In the genomic region with DNA sequence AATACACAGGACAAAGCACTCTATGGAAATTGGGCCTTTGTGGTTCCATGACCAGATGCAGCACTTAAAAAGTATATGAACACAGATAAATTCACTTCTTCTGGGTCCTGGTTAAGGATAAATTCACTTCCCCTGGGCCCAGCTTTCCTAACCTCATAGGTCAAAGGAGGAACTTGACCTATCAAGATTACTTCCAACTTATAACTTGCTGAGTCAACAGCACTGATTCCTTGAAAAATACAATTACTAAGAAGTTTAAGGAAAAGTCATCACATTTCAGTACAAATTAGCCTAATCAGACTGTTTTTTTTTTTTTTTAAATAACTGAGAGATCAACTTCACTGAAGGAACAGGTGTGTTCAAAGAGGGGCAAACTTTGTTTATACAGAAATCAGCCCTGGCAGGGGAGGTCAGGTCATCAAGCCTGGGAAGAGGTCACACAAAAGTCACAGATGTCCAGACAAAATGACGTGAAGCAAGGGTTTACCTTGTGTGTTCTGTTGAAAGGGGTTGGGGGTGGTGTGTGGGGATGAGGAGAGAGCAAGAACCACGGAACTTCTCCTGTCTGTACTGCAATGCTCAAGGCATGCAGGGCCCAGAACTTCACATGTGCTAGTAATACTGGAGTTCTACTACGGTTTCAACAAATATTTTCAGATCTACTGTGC, we compare ENCODE assay signal across 1 cellular context.
TF ChIP-seq lines count a peak whose summit lies in the region.

No MANE protein-coding gene starts in this region.

TF ChIP-seq in K562, 482 proteins besides CTCF, POLR2A, EP300 and RAD21:
- TF ChIP-seq C11orf30 (IDR thresholded peaks at IDR 0.05; ENCODE audit: low read depth) (0 out of 2 replicates have a peak, but pooled peaks have one; percentile 21), MAFG (tag; conservative IDR thresholded peaks at IDR 0.05) (peak; percentile 12; the same call in 1 of the 2 replicates), PRMT5 (CRISPR knock-in tag; IDR thresholded peaks at IDR 0.05) (no peak), ZNF316 (IDR thresholded peaks at IDR 0.05) (peak; percentile 65), ESRRA (IDR thresholded peaks at IDR 0.05; ENCODE audit: borderline replicate concordance, low read depth) (no peak), ZNF224 (CRISPR knock-in tag; IDR thresholded peaks at IDR 0.05) (no peak)
